1 cellular context compared by ENCODE assay signal in genomic region chr14:105086833-105087307, GRCh38.
TF ChIP-seq lines count a peak whose summit lies in the region.

No MANE protein-coding gene starts in this region.

TF ChIP-seq in HepG2, 621 proteins besides CTCF, POLR2A, EP300 and RAD21 (continued from another document and continues in another):
- TF ChIP-seq GABPB1 (CRISPR knock-in tag; IDR thresholded peaks at IDR 0.05) (peak; percentile 59; the same call in 1 of the 2 replicates), ZNF431 (CRISPR knock-in tag; IDR thresholded peaks at IDR 0.05; ENCODE audit: borderline replicate concordance, low read depth) (no peak), CBFB (CRISPR knock-in tag; IDR thresholded peaks at IDR 0.05) (peak; percentile 22; the same call in 1 of the 2 replicates), ZMYM3 (CRISPR knock-in tag; IDR thresholded peaks at IDR 0.05) (peak; percentile 85), SNAPC5 (CRISPR knock-in tag; IDR thresholded peaks at IDR 0.05; ENCODE audit: borderline replicate concordance) (no peak), ZSCAN25 (CRISPR knock-in tag; IDR thresholded peaks at IDR 0.05) (no peak), REST (IDR thresholded peaks at IDR 0.05; ENCODE audit: borderline replicate concordance in 1 of 2, low read depth in 1 of 2, low read length in 2 of 2) (no peak), DNMT1 (CRISPR knock-in tag; IDR thresholded peaks at IDR 0.05) (0 out of 2 replicates have a peak, but pooled peaks have one; percentile 41), ISX (CRISPR knock-in tag; conservative IDR thresholded peaks at IDR 0.05) (no peak), CHD4 (IDR thresholded peaks at IDR 0.05; ENCODE audit: borderline replicate concordance, low read length) (no peak), ZNF720 (CRISPR knock-in tag; IDR thresholded peaks at IDR 0.05) (no peak), UBTF (CRISPR knock-in tag; IDR thresholded peaks at IDR 0.05) (peak; percentile 90), MYPOP (CRISPR knock-in tag; IDR thresholded peaks at IDR 0.05) (peak; percentile 88; the same call in 1 of the 2 replicates), HMGXB4 (CRISPR knock-in tag; IDR thresholded peaks at IDR 0.05; ENCODE audit: borderline replicate concordance in 1 of 2, low read depth in 1 of 2) (peak; percentile 59 to 68; a peak in 3 of 4 replicates), ZFP91 (CRISPR knock-in tag; IDR thresholded peaks at IDR 0.05; ENCODE audit: borderline replicate concordance) (peak; percentile 78), HDAC1 (CRISPR knock-in tag; IDR thresholded peaks at IDR 0.05) (peak; percentile 50; the same call in 1 of the 2 replicates), ZNF281 (CRISPR knock-in tag; IDR thresholded peaks at IDR 0.05; ENCODE audit: borderline replicate concordance) (0 out of 2 replicates have a peak, but pooled peaks have one; percentile 23), RBM39 (IDR thresholded peaks at IDR 0.05; ENCODE audit: low read depth, low read length, poor library complexity, severe bottlenecking) (peak; percentile 44), GZF1 (CRISPR knock-in tag; IDR thresholded peaks at IDR 0.05) (no peak), ERF (CRISPR knock-in tag; IDR thresholded peaks at IDR 0.05) (0 out of 2 replicates have a peak, but pooled peaks have one; percentile 41), KDM4B (CRISPR knock-in tag; IDR thresholded peaks at IDR 0.05) (no peak), ZNF672 (CRISPR knock-in tag; IDR thresholded peaks at IDR 0.05) (no peak), HIVEP1 (CRISPR knock-in tag; IDR thresholded peaks at IDR 0.05) (no peak), ZNF788 (CRISPR knock-in tag; IDR thresholded peaks at IDR 0.05; ENCODE audit: borderline replicate concordance) (peak; percentile 43; the same call in 1 of the 2 replicates), ZNF432 (CRISPR knock-in tag; IDR thresholded peaks at IDR 0.05; ENCODE audit: borderline replicate concordance) (no peak), ZNF274 (CRISPR knock-in tag; IDR thresholded peaks at IDR 0.05) (no peak), ARID4A (CRISPR knock-in tag; IDR thresholded peaks at IDR 0.05; ENCODE audit: borderline replicate concordance) (peak; percentile 32; the same call in 1 of the 2 replicates), ZBTB44 (CRISPR knock-in tag; IDR thresholded peaks at IDR 0.05) (no peak)
